In the genomic region with DNA sequence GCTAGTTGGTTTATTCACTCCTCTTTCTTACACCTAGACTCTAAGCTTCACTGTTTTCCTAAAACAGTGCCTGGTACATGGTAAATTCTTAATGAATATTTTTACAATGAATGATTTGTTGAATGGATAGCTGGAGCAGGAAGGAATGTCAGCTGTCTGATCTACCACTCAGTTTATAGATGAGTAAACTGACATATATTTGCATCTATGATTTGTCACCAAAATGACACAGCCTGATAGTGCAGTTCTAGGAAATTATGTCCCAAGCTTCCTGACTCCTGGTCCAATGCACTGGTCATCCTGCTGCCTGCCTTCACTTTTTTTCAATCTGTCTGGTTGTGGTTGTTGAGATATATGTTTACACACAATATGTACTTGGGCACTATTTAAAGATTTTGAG, we compare ENCODE assay signal across 21 cellular contexts.
DNase-seq lines count a peak whose midpoint lies in the region; ATAC-seq and TF ChIP-seq lines count a peak whose summit lies in the region.
"Had no signal": no experiment of that assay in that cellular context is flagged by ENCODE, and none has a peak within 500 bp of the region (broad histone marks: within the 10 kb centered on the region; RNA-seq: fewer than 3 reads in every experiment).

No MANE protein-coding gene starts in this region.

- H3K79me2 ChIP-seq in GM23248 (ENCODE audit: insufficient read depth) (peaks cover 22% of the 10 kb centered on the region), PC-3 (ENCODE audit: low read length) (no peaks in the 10 kb centered on the region), trophoblast cell (ENCODE audit: control insufficient read depth, insufficient read depth, low read length, poor library complexity) (no peaks in the 10 kb centered on the region)

- H4K20me1 ChIP-seq in GM23248 (ENCODE audit: insufficient read depth) (no peaks in the 10 kb centered on the region), PC-3 (ENCODE audit: low read length) (no peaks in the 10 kb centered on the region)

- H2AK5ac ChIP-seq in trophoblast cell (ENCODE audit: low read length) = no peak overlapping the region

- ATAC-seq in PC-3 (peak; percentile 77), HG03457 (IDR thresholded peaks at IDR 0.05; ENCODE audit: unreplicated experiment) (no peak)
- ATAC-seq: gastrocnemius medialis; K562; right lobe of liver; stimulated activated naive CD8-positive, alpha-beta T cell treated with anti-CD3 and anti-CD28 coated beads, Interleukin-15, amount 100 ng/mL, for 72 hours had no signal

- peak; percentile 69 for DNase-seq in GM23248
- DNase-seq in PC-3 = peak; percentile 64
- peak; percentile 56 for DNase-seq in epithelial cell of esophagus (ENCODE audit: low read depth)
- peak; percentile 58 to 80 for DNase-seq in trophoblast cell
- no peak for DNase-seq in iPS-NIHi11 (ENCODE audit: low spot score)
- no peak for DNase-seq in NCI-H1417 treated with DMSO at 0.1 percent for 48 hours (lab: John Stamatoyannopoulos, UW)
- no peak for DNase-seq in activated CD4-positive, alpha-beta T cell treated with anti-CD3 and anti-CD28 coated beads for 1 hour
- DNase-seq: activated CD4-positive, alpha-beta T cell treated with anti-CD3 and anti-CD28 coated beads for 4 hours; activated CD8-positive, alpha-beta memory T cell treated with anti-CD3 and anti-CD28 coated beads, Interleukin-2, amount 50 U/mL, for 4 hours; activated gamma-delta T cell treated with Interleukin-2 at 50 U/mL for 16 hours; anterior cingulate cortex; colonic mucosa; gastrocnemius medialis; lower lobe of right lung; NCI-H1048; NCI-H2081 treated with DMSO at 0.1 percent for 48 hours; ovary; right lobe of liver; stimulated activated naive CD8-positive, alpha-beta T cell treated with anti-CD3 and anti-CD28 coated beads, Interleukin-15, amount 100 ng/mL, for 72 hours had no signal

- no peak for TF ChIP-seq CTCF in PC-3 (conservative IDR thresholded peaks at IDR 0.05; ENCODE audit: low read depth, low read length)
- TF ChIP-seq CTCF in epithelial cell of esophagus (IDR thresholded peaks at IDR 0.05; ENCODE audit: insufficient read depth, low read depth, low read length, missing control alignments) = no peak

- no peak overlapping the region for H2BK5ac ChIP-seq in trophoblast cell (ENCODE audit: low read depth, low read length, poor library complexity)

- H3K27me3 ChIP-seq in GM23248 (replicated peaks; ENCODE audit: insufficient read depth) (no peaks in the 10 kb centered on the region), PC-3 (ENCODE audit: low read length) (no peaks in the 10 kb centered on the region), trophoblast cell (ENCODE audit: insufficient read depth, low read length) (no peaks in the 10 kb centered on the region)
- H3K27me3 ChIP-seq: colonic mucosa, gastrocnemius medialis, ovary, right lobe of liver had no signal

- H3K23ac ChIP-seq in trophoblast cell (ENCODE audit: low read length) = no peak overlapping the region

- no peak overlapping the region for H4K8ac ChIP-seq in trophoblast cell (ENCODE audit: low read depth, low read length)

- H3K9ac ChIP-seq in GM23248 = peak overlapping the region; percentile 48
- H3K9ac ChIP-seq in PC-3 (ENCODE audit: low read length) = no peak overlapping the region
- no peak overlapping the region for H3K9ac ChIP-seq in trophoblast cell (ENCODE audit: low read length)

- H2AFZ ChIP-seq in GM23248 (no peak overlapping the region), PC-3 (ENCODE audit: low read length) (no peak overlapping the region), trophoblast cell (ENCODE audit: insufficient read depth, low read length, poor library complexity) (no peak overlapping the region)

- H2BK120ac ChIP-seq in trophoblast cell (ENCODE audit: insufficient read depth, low read length, poor library complexity) = no peak overlapping the region

- intact Hi-C loops in PC-3 (cut with micrococcal nuclease) = loop anchor here (5.0 kb wide), 1 partner anchor 83 kb away; no protein-coding TSS in a partner anchor

- no peaks in the 10 kb centered on the region for H3K79me1 ChIP-seq in trophoblast cell (ENCODE audit: low read length)

- no peak overlapping the region for H3K14ac ChIP-seq in trophoblast cell (ENCODE audit: low read length)

- no peak overlapping the region for H2BK12ac ChIP-seq in trophoblast cell (ENCODE audit: low read length)

- H3K27ac ChIP-seq in GM23248 (peak overlapping the region; percentile 79), PC-3 (ENCODE audit: low read length) (peak overlapping the region; percentile 49), trophoblast cell (ENCODE audit: low read depth, low read length) (no peak overlapping the region)
- H3K27ac ChIP-seq: colonic mucosa, gastrocnemius medialis, lower lobe of right lung, ovary, right lobe of liver had no signal

- H3K4me2 ChIP-seq in GM23248 (ENCODE audit: unreplicated experiment) (peak overlapping the region; percentile 12), PC-3 (ENCODE audit: low read length) (peak overlapping the region; percentile 9; the same call in 1 of the 2 replicates), trophoblast cell (ENCODE audit: low read length) (no peak overlapping the region)

- no TSS peak for BruUV-seq in PC-3 (replicated peaks; lab: Mats Ljungman, UMichigan)

- no peak overlapping the region for H4K12ac ChIP-seq in trophoblast cell (ENCODE audit: low read depth, low read length)

- POLR2A ChIA-PET in PC-3 (lab: Charles Lee; ENCODE audit: unreplicated experiment) = no interaction called here

- H3K9me2 ChIP-seq in GM23248 (ENCODE audit: insufficient read depth) (no peaks in the 10 kb centered on the region), PC-3 (replicated peaks; ENCODE audit: low read length) (no peaks in the 10 kb centered on the region)

- CTCF ChIA-PET in PC-3 (lab: Charles Lee) = interaction anchor here (0.6 kb wide), 1 partner anchor 120 kb away, joined by 3 read pairs; no protein-coding TSS in a partner anchor

- no peak overlapping the region for H3K18ac ChIP-seq in trophoblast cell (ENCODE audit: low read length)

- H3K4ac ChIP-seq in trophoblast cell (ENCODE audit: low read depth, low read length) = no peak overlapping the region

- in situ Hi-C loops in GM23248 (cut with MboI) = no loop called here

- no peak overlapping the region for H3K4me3 ChIP-seq in GM23248
- H3K4me3 ChIP-seq in PC-3 (ENCODE audit: low read length) = no peak overlapping the region
- H3K4me3 ChIP-seq in epithelial cell of esophagus (ENCODE audit: low read length) = no peak overlapping the region
- H3K4me3 ChIP-seq in trophoblast cell (ENCODE audit: low read depth, low read length) = no peak overlapping the region
- H3K4me3 ChIP-seq: colonic mucosa, gastrocnemius medialis, K562, lower lobe of right lung, ovary, right lobe of liver had no signal

- H3K36me3 ChIP-seq in GM23248 (ENCODE audit: low read depth) (no peaks in the 10 kb centered on the region), PC-3 (ENCODE audit: low read depth, low read length) (no peaks in the 10 kb centered on the region), trophoblast cell (ENCODE audit: control insufficient read depth in 1 of 2, insufficient read depth in 2 of 2, low read length in 2 of 2) (no peaks in the 10 kb centered on the region)
- H3K36me3 ChIP-seq: colonic mucosa, gastrocnemius medialis, lower lobe of right lung, ovary, right lobe of liver had no signal

- H3F3A ChIP-seq in GM23248 (ENCODE audit: insufficient read depth) (peaks cover 76% of the 10 kb centered on the region), PC-3 (ENCODE audit: low read length, unreplicated experiment) (no peaks in the 10 kb centered on the region)

- no peak overlapping the region for H4K91ac ChIP-seq in trophoblast cell (ENCODE audit: low read depth, low read length)

- H3K4me1 ChIP-seq in GM23248 (ENCODE audit: insufficient read depth) (peaks cover 70% of the 10 kb centered on the region), PC-3 (ENCODE audit: insufficient read depth, low read length) (peaks cover 31% of the 10 kb centered on the region), trophoblast cell (ENCODE audit: control insufficient read depth in 1 of 2, insufficient read depth in 2 of 2, low read length in 2 of 2) (no peaks in the 10 kb centered on the region)
- H3K4me1 ChIP-seq: colonic mucosa, gastrocnemius medialis, lower lobe of right lung, right lobe of liver had no signal

- no peaks in the 10 kb centered on the region for H3K9me3 ChIP-seq in GM23248 (ENCODE audit: low read depth)
- no peaks in the 10 kb centered on the region for H3K9me3 ChIP-seq in PC-3 (ENCODE audit: low read length)
- no peaks in the 10 kb centered on the region for H3K9me3 ChIP-seq in trophoblast cell (ENCODE audit: insufficient read depth, low read depth, low read length)
- H3K9me3 ChIP-seq: colonic mucosa, gastrocnemius medialis, lower lobe of right lung, ovary, right lobe of liver had no signal

Comparison
In these comparisons a context has a peak if more than half of its experiments do, and no peak if none do; other contexts are left out.
1. DNase-seq: peak in GM23248 (single experiment), PC-3 (single experiment), epithelial cell of esophagus (single experiment) and trophoblast cell (2 of 2); none in iPS-NIHi11 (single experiment), NCI-H1417 treated with DMSO at 0.1 percent for 48 hours (single experiment) and activated CD4-positive, alpha-beta T cell treated with anti-CD3 and anti-CD28 coated beads for 1 hour (single experiment).